Comparison of ENCODE assay signal across 1 cellular context in genomic region chr17:74119960-74120359, GRCh38.
TF ChIP-seq lines count a peak whose summit lies in the region.

No MANE protein-coding gene starts in this region.

TF ChIP-seq in GM23338, 12 proteins besides CTCF, POLR2A, EP300 and RAD21 (continued from another document):
- TF ChIP-seq REST (IDR thresholded peaks at IDR 0.05; ENCODE audit: unreplicated experiment) (no peak), EZH2phosphoT487 (IDR thresholded peaks at IDR 0.05; ENCODE audit: unreplicated experiment) (no peak), STAT1 (IDR thresholded peaks at IDR 0.05; ENCODE audit: unreplicated experiment) (no peak), NANOG (IDR thresholded peaks at IDR 0.05; ENCODE audit: borderline replicate concordance) (no peak), CREB1 (CRISPR knock-in tag; IDR thresholded peaks at IDR 0.05; ENCODE audit: low read depth) (no peak)
